ENCODE assay signal across 8 cellular contexts in the genomic region with DNA sequence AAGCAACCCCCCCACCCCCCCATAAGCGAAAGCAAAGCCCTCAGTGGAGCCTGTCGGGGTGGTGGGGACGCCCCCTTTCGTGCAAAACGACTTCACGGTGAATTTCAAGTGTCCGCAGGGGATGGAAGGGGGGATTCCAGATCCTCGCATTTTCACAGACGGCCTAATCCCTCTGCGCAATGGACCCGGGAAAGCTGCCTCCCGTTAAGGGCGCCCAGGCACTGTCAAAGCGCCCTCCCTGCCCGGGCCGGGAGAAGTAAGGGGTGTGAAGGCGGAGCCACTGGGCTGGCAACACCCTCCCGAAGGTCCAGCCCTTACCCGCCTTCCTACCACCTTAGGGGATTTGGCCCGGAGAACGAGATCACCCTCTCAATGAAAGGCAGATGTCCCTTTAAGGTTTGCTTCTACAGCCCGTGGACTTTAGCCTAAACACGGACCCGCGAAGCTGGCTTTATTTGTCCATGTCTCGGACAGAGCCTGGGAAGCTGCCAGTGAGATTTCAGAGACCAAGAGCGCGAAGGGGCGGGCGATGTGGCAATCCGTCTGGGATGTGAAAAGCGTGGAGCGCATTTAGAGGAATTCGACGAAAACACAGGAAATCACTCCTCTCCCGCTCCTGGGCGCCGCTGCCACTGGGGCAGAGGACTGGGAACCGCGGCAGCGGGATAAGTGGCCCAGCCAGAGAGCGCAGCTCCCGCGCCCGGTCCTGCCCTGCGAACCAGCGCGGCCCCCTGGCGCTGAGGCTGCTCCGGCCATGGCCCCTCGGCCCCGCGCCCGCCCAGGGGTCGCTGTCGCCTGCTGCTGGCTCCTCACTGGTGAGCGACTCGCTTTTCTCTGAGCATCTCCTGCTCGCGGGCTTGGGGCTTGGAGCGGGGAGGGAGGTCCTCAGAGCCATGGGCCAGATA. TPM values are rescaled to one million over a fixed set of nuclear protein-coding genes. Genes with fewer than 3 reads are reported as not detected.
DNase-seq lines count a peak whose midpoint lies in the region; ATAC-seq and TF ChIP-seq lines count a peak whose summit lies in the region.

A gene (plus strand): TSS at position 317 of the 905 bp plus-strand sequence. CDS start 438 bp downstream, at position 755.
A gene with protein sequence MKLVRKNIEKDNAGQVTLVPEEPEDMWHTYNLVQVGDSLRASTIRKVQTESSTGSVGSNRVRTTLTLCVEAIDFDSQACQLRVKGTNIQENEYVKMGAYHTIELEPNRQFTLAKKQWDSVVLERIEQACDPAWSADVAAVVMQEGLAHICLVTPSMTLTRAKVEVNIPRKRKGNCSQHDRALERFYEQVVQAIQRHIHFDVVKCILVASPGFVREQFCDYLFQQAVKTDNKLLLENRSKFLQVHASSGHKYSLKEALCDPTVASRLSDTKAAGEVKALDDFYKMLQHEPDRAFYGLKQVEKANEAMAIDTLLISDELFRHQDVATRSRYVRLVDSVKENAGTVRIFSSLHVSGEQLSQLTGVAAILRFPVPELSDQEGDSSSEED (plus strand): TSS at position 317 of the 905 bp plus-strand sequence. CDS start 12,479 bp downstream, outside the sequence.

- H3K4me3 ChIP-seq in SU-DHL-6 (ENCODE audit: insufficient read depth, low read length, poor library complexity, severe bottlenecking) = no peak within 1 kb of the TSS
- peak within 1 kb of the TSS; percentile 80 to 84 for H3K4me3 ChIP-seq in ascending aorta
- H3K4me3 ChIP-seq in psoas muscle = peak within 1 kb of the TSS; percentile 79

- H3K9me2 ChIP-seq in SU-DHL-6 (replicated peaks; ENCODE audit: insufficient read depth, low read length) = no peaks in the 10 kb centered on the region

- no peaks in the 10 kb centered on the region for H3K9me3 ChIP-seq in SU-DHL-6 (ENCODE audit: insufficient read depth, low read length)
- no peaks in the 10 kb centered on the region for H3K9me3 ChIP-seq in ascending aorta
- H3K9me3 ChIP-seq in psoas muscle = no peaks in the 10 kb centered on the region

- H3K27me3 ChIP-seq in SU-DHL-6 (ENCODE audit: low read length) (no peaks in the 10 kb centered on the region), ascending aorta (no peaks in the 10 kb centered on the region), psoas muscle (ENCODE audit: insufficient read depth in 3 of 3, low read length in 2 of 3) (no peaks in the 10 kb centered on the region)

- peak within 1 kb of the TSS; percentile 18 for H3K4me2 ChIP-seq in SU-DHL-6 (ENCODE audit: low read depth, low read length, poor library complexity, severe bottlenecking)

- WGBS in psoas muscle, 3 donors = 0 to 1% (median 0%) methylated on average over 56 to 61 of the region's 61 CpGs

- H3F3A ChIP-seq in SU-DHL-6 (ENCODE audit: insufficient read depth) = no peaks in the 10 kb centered on the region

- H2AFZ ChIP-seq in SU-DHL-6 (ENCODE audit: low read depth, low read length, severe bottlenecking) = no peak within 1 kb of the TSS

- ATAC-seq in GM19463 (IDR thresholded peaks at IDR 0.05; ENCODE audit: unreplicated experiment) (peak; percentile 85), HG03565 (IDR thresholded peaks at IDR 0.05; ENCODE audit: unreplicated experiment) (peak; percentile 58), left ventricle myocardium superior (peak; percentile 94), psoas muscle (peak; percentile 71 to 91 (median 85))

- no peak within 1 kb of the TSS for H3K27ac ChIP-seq in SU-DHL-6 (ENCODE audit: low read depth, low read length)
- H3K27ac ChIP-seq in ascending aorta = peak within 1 kb of the TSS; percentile 90 to 97
- H3K27ac ChIP-seq in psoas muscle = peak within 1 kb of the TSS; percentile 74

- TF ChIP-seq CTCF in SU-DHL-6 (IDR thresholded peaks at IDR 0.05; ENCODE audit: insufficient read depth, low read length, poor library complexity, severe bottlenecking) = no peak
- peak; percentile 21 to 70 (median 51) for TF ChIP-seq CTCF in ascending aorta (IDR thresholded peaks at IDR 0.05)
- peak; percentile 35 for TF ChIP-seq CTCF in psoas muscle (IDR thresholded peaks at IDR 0.05)

- no peaks in the 10 kb centered on the region for H3K36me3 ChIP-seq in SU-DHL-6 (ENCODE audit: low read length)
- no peaks in the 10 kb centered on the region for H3K36me3 ChIP-seq in ascending aorta
- H3K36me3 ChIP-seq in psoas muscle (ENCODE audit: insufficient read depth in 1 of 2, low read depth in 1 of 2) = no peaks in the 10 kb centered on the region

- DNase-seq in D341Med (ENCODE audit: low spot score) (peak; percentile 64), ascending aorta (ENCODE audit: low spot score in 2 of 2) (peak; percentile 43 to 93), left ventricle myocardium superior (peak; percentile 79), psoas muscle (peak; percentile 79 to 82), KG1 (lab: John Stamatoyannopoulos, UW) (no peak)

- no peaks in the 10 kb centered on the region for H4K20me1 ChIP-seq in SU-DHL-6 (ENCODE audit: low read depth, low read length)

- H3K4me1 ChIP-seq in ascending aorta = peaks cover 0 to 28% of the 10 kb centered on the region in 2 donors
- H3K4me1 ChIP-seq in psoas muscle = peaks cover 6% of the 10 kb centered on the region

- intact Hi-C loops in ascending aorta (cut with DNase I) = loop anchor here (1.0 to 10.0 kb wide), 7 partner anchors 11 to 697 kb away; a partner anchor contains a TSS
- intact Hi-C loops in left ventricle myocardium superior (cut with micrococcal nuclease) = loop anchor here (10.0 kb wide), 2 partner anchors 83 to 127 kb away; no protein-coding TSS in a partner anchor
- intact Hi-C loops in psoas muscle (cut with DNase I) = loop anchor here in 1 of 2 donors (1.0 to 10.0 kb wide), 2 partner anchors 127 to 307 kb away; no protein-coding TSS in a partner anchor

- H3K79me2 ChIP-seq in SU-DHL-6 (ENCODE audit: insufficient read depth, low read length) = no peaks in the 10 kb centered on the region

- H3K9ac ChIP-seq in SU-DHL-6 (ENCODE audit: low read length) = no peak within 1 kb of the TSS

RNA-seq across cellular contexts. Expression of the first gene that starts in this region (rescaled TPM):
- 42.7 TPM for total RNA-seq in ascending aorta
- total RNA-seq in left ventricle myocardium superior = 29.2 TPM
- 10 to 100 TPM; 13.0 to 29.3 (median 17.4) TPM for total RNA-seq in psoas muscle
- polyA plus RNA-seq in psoas muscle = 1 to 10 TPM; 3.4 to 3.7 (median 3.5) TPM

RNA-seq across cellular contexts. Expression of the second gene that starts in this region (rescaled TPM):
- total RNA-seq in ascending aorta (39.1 TPM), left ventricle myocardium superior (22.5 TPM), psoas muscle (10 to 100 TPM; 24.8 to 30.1 (median 25.3) TPM)
- polyA plus RNA-seq in psoas muscle = 10 to 100 TPM; 13.1 to 26.7 (median 26.6) TPM
